ENCODE assay signal across 24 cellular contexts in the genomic region with DNA sequence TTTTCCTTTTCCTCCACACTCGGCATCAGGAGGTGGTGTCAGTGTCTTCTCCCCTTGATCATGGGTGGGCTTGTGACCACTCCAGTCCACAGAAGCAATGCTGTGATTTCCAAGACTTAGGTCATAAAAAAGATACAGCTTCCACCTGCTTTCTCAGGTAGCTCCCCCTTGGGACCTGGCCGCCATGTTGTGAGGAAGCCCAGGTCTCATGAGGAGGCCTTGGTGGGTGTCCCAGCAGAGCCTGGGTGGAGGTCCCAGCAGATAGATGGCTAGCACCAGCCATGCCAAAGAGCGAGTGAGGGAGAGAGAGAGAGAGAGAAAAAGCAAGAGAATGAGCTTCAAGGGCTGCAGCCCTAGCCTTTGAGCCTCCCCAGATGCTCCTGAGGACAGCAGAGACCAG. TPM values are rescaled to one million over a fixed set of nuclear protein-coding genes. Genes with fewer than 3 reads are reported as not detected.
A peak's percentile ranks its signal among the peaks of the same experiment; 100 is the strongest.
DNase-seq lines count a peak whose midpoint lies in the region; ATAC-seq, FAIRE-seq and TF ChIP-seq lines count a peak whose summit lies in the region.
"Had no signal": no experiment of that assay in that cellular context is flagged by ENCODE, and none has a peak within 500 bp of the region (broad histone marks: within the 10 kb centered on the region; RNA-seq: fewer than 3 reads in every experiment).

No MANE protein-coding gene starts in this region.

- ATAC-seq in left lung (no peak), GM19397 (IDR thresholded peaks at IDR 0.05; ENCODE audit: unreplicated experiment) (no peak)
- ATAC-seq: HCT116; stimulated activated memory B cell treated with anti-CD40 and anti-IgM and Interleukin-4, amounts not matched to agents 10 μg/mL and 1 μg/mL and 100 μg/mL, for 72 hours had no signal

- WGBS in sigmoid colon, 2 donors = 95 to 97% methylated on average over 3 of the region's 3 CpGs

- H3K9me3 ChIP-seq in left lung = peaks cover 0 to 37% of the 10 kb centered on the region in 2 donors
- H3K9me3 ChIP-seq in sigmoid colon = peaks cover 0 to 2% (median 0%) of the 10 kb centered on the region in 4 donors
- H3K9me3 ChIP-seq in vagina = peaks cover 19% of the 10 kb centered on the region

- H3K27ac ChIP-seq in angular gyrus (ENCODE audit: low read depth, low read length) = peak overlapping the region; percentile 39
- no peak overlapping the region for H3K27ac ChIP-seq in left lung
- H3K27ac ChIP-seq in sigmoid colon = no peak overlapping the region
- H3K27ac ChIP-seq in vagina = no peak overlapping the region
- H3K27ac ChIP-seq: brain microvascular endothelial cell had no signal

- peaks cover 0 to 71% of the 10 kb centered on the region in 2 donors for H3K36me3 ChIP-seq in left lung
- H3K36me3 ChIP-seq in sigmoid colon = peaks cover 0 to 41% (median 10%) of the 10 kb centered on the region in 4 donors
- H3K36me3 ChIP-seq in vagina = peaks cover 0 to 32% of the 10 kb centered on the region in 2 donors
- H3K36me3 ChIP-seq: brain microvascular endothelial cell had no signal

- intact Hi-C loops in left lung (cut with DNase I) = no loop called here
- intact Hi-C loops in sigmoid colon (cut with DNase I) = no loop called here
- intact Hi-C loops in cardiac septum (cut with DNase I) = no loop called here
- intact Hi-C loops in vagina (cut with DNase I) = no loop called here

- FAIRE-seq in D721Med (lab: Jason Lieb, UNC) = peak; percentile 11
- FAIRE-seq: colon, keratinocyte had no signal

- TF ChIP-seq POLR2A in sigmoid colon (IDR thresholded peaks at IDR 0.05) (no peak), vagina (IDR thresholded peaks at IDR 0.05) (no peak)

- no peaks in the 10 kb centered on the region for H3K27me3 ChIP-seq in left lung
- no peaks in the 10 kb centered on the region for H3K27me3 ChIP-seq in sigmoid colon
- no peaks in the 10 kb centered on the region for H3K27me3 ChIP-seq in vagina
- H3K27me3 ChIP-seq: brain microvascular endothelial cell had no signal

- TF ChIP-seq CTCF in D721Med (IDR thresholded peaks at IDR 0.05; ENCODE audit: insufficient read depth, missing control alignments) (no peak), left lung (IDR thresholded peaks at IDR 0.05) (no peak), sigmoid colon (IDR thresholded peaks at IDR 0.05) (no peak), vagina (IDR thresholded peaks at IDR 0.05) (no peak)

- H3K4me3 ChIP-seq in left lung (no peak overlapping the region), sigmoid colon (no peak overlapping the region), vagina (no peak overlapping the region)

- H3K4me1 ChIP-seq in left lung (peaks cover 4 to 5% of the 10 kb centered on the region in 2 donors), sigmoid colon (peaks cover 0 to 3% (median 0%) of the 10 kb centered on the region in 4 donors), vagina (peaks cover 7% of the 10 kb centered on the region)

- TF ChIP-seq EP300 in sigmoid colon (IDR thresholded peaks at IDR 0.05) = no peak

- DNase-seq in D721Med (ENCODE audit: insufficient read length, low spot score) = no peak
- peak; percentile 11 to 37 for DNase-seq in left lung
- peak; percentile 37 for DNase-seq in sigmoid colon
- DNase-seq in cardiac septum (ENCODE audit: low spot score) = no peak
- no peak for DNase-seq in vagina (ENCODE audit: extremely low spot score in 2 of 2)
- DNase-seq: activated B cell treated with CpG ODN at 0.5 μM for 24 hours; activated CD4-positive, alpha-beta T cell treated with anti-CD3 and anti-CD28 coated beads, Interleukin-2, amount 50 U/mL, for 48 hours; activated gamma-delta T cell; activated T-cell treated with anti-CD3 and anti-CD28 coated beads for 4 hours; brain microvascular endothelial cell; CD4-positive, alpha-beta T cell; DMS 273 treated with DMSO at 0.1 percent for 48 hours; mesendoderm; NCI-H446 treated with DMSO at 0.1 percent for 48 hours; nucleus accumbens; retina; stimulated activated CD4-positive, alpha-beta T cell treated with anti-CD3 and anti-CD28 coated beads, Interleukin-4, amount 100 ng/mL, for 1 hour had no signal

RNA-seq across cellular contexts. Expression of gene SLC66A2, which starts 16.0 kb away (rescaled TPM):
- total RNA-seq in left lung (10 to 100 TPM; 44.8 to 69.8 TPM), sigmoid colon (10 to 100 TPM; 27.3 to 33.2 (median 32.0) TPM), cardiac septum (23.5 TPM), vagina (32.2 TPM)
- 10 to 100 TPM; 36.0 to 59.4 (median 49.2) TPM for polyA plus RNA-seq in sigmoid colon

RNA-seq across cellular contexts. Expression of gene HSBP1L1, which starts 28.9 kb away (rescaled TPM):
- total RNA-seq in left lung (10 to 100 TPM; 23.1 to 38.5 TPM), sigmoid colon (10 to 100 TPM; 15.8 to 21.0 (median 19.3) TPM), cardiac septum (7.9 TPM), vagina (32.2 TPM)
- polyA plus RNA-seq in sigmoid colon = 10 to 100 TPM; 37.9 to 86.5 (median 51.1) TPM
- total RNA-seq: OCI-LY7 had no signal

RNA-seq across cellular contexts. Expression of gene TXNL4A, which starts 52.9 kb away (rescaled TPM):
- total RNA-seq in left lung (100 to 1,000 TPM in 1 of 2 donors, 10 to 100 TPM in 1; 82.7 to 106 TPM), sigmoid colon (10 to 100 TPM; 16.9 to 32.9 (median 27.1) TPM), cardiac septum (96.5 TPM), vagina (24.8 TPM)
- 10 to 100 TPM; 72.9 to 85.3 (median 85.3) TPM for polyA plus RNA-seq in sigmoid colon

Comparison
In these comparisons a context has a peak if more than half of its experiments do, and no peak if none do; other contexts are left out.
1. DNase-seq: peak in left lung (2 of 2) and sigmoid colon (single experiment); none in D721Med (single experiment), cardiac septum (single experiment) and vagina (0 of 2).